ENCODE assay signal across 8 cellular contexts in the genomic region with DNA sequence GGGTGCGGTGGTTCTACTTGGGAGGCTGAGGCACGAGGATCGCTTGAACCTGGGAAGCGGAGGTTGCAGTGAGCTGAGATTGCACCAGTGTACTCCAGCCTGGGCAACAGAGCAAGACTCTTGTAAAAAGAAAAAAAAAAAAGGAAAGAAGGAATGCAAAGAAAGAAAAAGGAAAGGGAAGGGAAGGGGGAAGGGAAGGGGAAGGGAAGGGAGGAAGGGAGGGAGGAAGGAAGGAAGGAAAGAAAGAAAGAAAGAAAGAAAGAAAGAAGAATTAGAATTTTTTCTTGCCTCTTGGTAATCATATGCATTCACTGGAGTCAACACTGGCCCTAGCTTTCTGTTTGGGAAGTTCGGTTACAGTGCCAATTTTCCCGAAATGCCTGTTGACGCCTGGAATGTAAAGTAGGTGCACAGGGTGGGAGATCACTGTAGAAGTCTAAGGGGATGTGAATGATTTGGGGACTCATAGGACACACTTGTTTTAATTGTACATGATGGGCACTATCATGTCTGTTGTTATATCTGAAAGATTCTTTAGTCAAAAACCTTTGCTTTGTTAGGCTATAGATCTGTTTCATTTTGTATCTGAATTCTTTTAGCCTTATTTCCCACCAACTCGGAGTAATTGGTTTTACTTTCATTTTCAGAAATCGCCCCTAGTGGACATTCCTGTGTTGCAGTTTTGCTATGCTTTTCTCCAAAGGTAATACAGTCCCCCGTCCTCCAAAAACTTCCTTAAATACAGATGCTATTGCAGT. TPM values are rescaled to one million over a fixed set of nuclear protein-coding genes. Genes with fewer than 3 reads are reported as not detected.
A peak's percentile ranks its signal among the peaks of the same experiment; 100 is the strongest.
DNase-seq lines count a peak whose midpoint lies in the region; ATAC-seq, FAIRE-seq and TF ChIP-seq lines count a peak whose summit lies in the region.

No MANE protein-coding gene starts in this region.

- no peaks in the 10 kb centered on the region for H3K27me3 Mint-ChIP-seq in astrocyte (ENCODE audit: low read depth, unreplicated experiment)

- no peaks in the 10 kb centered on the region for H3K27me3 ChIP-seq in RWPE2 (ENCODE audit: insufficient read depth, poor library complexity, severe bottlenecking)
- H3K27me3 ChIP-seq in astrocyte (ENCODE audit: insufficient read depth, low read length) = no peaks in the 10 kb centered on the region
- H3K27me3 ChIP-seq in right atrium auricular region = no peaks in the 10 kb centered on the region

- H3K4me3 Mint-ChIP-seq in astrocyte (ENCODE audit: unreplicated experiment) = peak overlapping the region; percentile 58

- no peaks in the 10 kb centered on the region for H4K20me1 ChIP-seq in astrocyte (ENCODE audit: insufficient read depth, low read length)

- H3K4me1 Mint-ChIP-seq in astrocyte (ENCODE audit: low read depth, unreplicated experiment) = no peaks in the 10 kb centered on the region

- H3K79me2 ChIP-seq in astrocyte (ENCODE audit: insufficient read depth, low read length) = no peaks in the 10 kb centered on the region

- no peaks in the 10 kb centered on the region for H3K9me3 Mint-ChIP-seq in astrocyte (ENCODE audit: unreplicated experiment)

- peak; percentile 82 for ATAC-seq in RWPE2 (ENCODE audit: low read depth)

- no peaks in the 10 kb centered on the region for H3K9me3 ChIP-seq in RWPE2 (ENCODE audit: severe bottlenecking)
- no peaks in the 10 kb centered on the region for H3K9me3 ChIP-seq in astrocyte (ENCODE audit: insufficient read depth, low read depth, low read length)
- no peaks in the 10 kb centered on the region for H3K9me3 ChIP-seq in right atrium auricular region

- H3K36me3 ChIP-seq in RWPE2 (ENCODE audit: low read depth) (no peaks in the 10 kb centered on the region; the same call in 1 of the 2 replicates), astrocyte (ENCODE audit: insufficient read depth, low read length) (peaks cover 11% of the 10 kb centered on the region), right atrium auricular region (no peaks in the 10 kb centered on the region)

- H3K27ac ChIP-seq in RWPE2 (ENCODE audit: poor library complexity, severe bottlenecking) (no peak overlapping the region), astrocyte (ENCODE audit: low read depth, low read length) (peak overlapping the region; percentile 45), right atrium auricular region (peak overlapping the region; percentile 46 to 71)

- peak overlapping the region; percentile 34 for H3K27ac Mint-ChIP-seq in astrocyte (ENCODE audit: unreplicated experiment)

- TF ChIP-seq CTCF in RWPE2 (IDR thresholded peaks at IDR 0.05; ENCODE audit: poor library complexity, severe bottlenecking) (peak; percentile 80), astrocyte (IDR thresholded peaks at IDR 0.05; ENCODE audit: insufficient read depth, low read depth, low read length) (peak; percentile 94), right atrium auricular region (IDR thresholded peaks at IDR 0.05) (peak; percentile 80 to 84)

- peaks cover 18% of the 10 kb centered on the region for H3K36me3 Mint-ChIP-seq in astrocyte (ENCODE audit: low read depth, unreplicated experiment)

- H3K4me1 ChIP-seq in RWPE2 (ENCODE audit: insufficient read depth, poor library complexity, severe bottlenecking) = peaks cover 4% of the 10 kb centered on the region
- H3K4me1 ChIP-seq in astrocyte (ENCODE audit: insufficient read depth, low read length) = no peaks in the 10 kb centered on the region
- H3K4me1 ChIP-seq in right atrium auricular region = peaks cover 0 to 3% of the 10 kb centered on the region in 2 donors

- DNase-seq in SIG-M5 treated with dmso at 0.1 percent for 504 hours (lab: John Stamatoyannopoulos, UW; ENCODE audit: unreplicated experiment) = peak; percentile 50
- DNase-seq in SIG-M5 (lab: John Stamatoyannopoulos, UW) = no peak
- DNase-seq in Jurkat, Clone E6-1 (ENCODE audit: low read depth, low spot score) = peak; percentile 75
- DNase-seq in RWPE2 (ENCODE audit: low spot score) = no peak
- DNase-seq in astrocyte (ENCODE audit: low read depth) = peak; percentile 65
- DNase-seq in right atrium auricular region (ENCODE audit: low spot score) = no peak
- DNase-seq in retina = peak; percentile 35
- DNase-seq in SK-N-DZ (ENCODE audit: low spot score) = no peak

- peak overlapping the region; percentile 82 for H3K4me2 ChIP-seq in astrocyte (ENCODE audit: low read length)

- peak overlapping the region; percentile 65 for H2AFZ ChIP-seq in astrocyte (ENCODE audit: low read depth, low read length)

- H3K4me3 ChIP-seq in Jurkat, Clone E6-1 (ENCODE audit: low read length) = peak overlapping the region; percentile 47
- peak overlapping the region; percentile 32 for H3K4me3 ChIP-seq in RWPE2 (ENCODE audit: severe bottlenecking)
- H3K4me3 ChIP-seq in astrocyte (ENCODE audit: insufficient read depth, low read depth, low read length) = peak overlapping the region; percentile 61
- peak overlapping the region; percentile 40 to 47 for H3K4me3 ChIP-seq in right atrium auricular region

- peak; percentile 54 for FAIRE-seq in astrocyte (lab: Jason Lieb, UNC)

- peak overlapping the region; percentile 69 for H3K9ac ChIP-seq in astrocyte (ENCODE audit: low read length)

RNA-seq across cellular contexts. Expression of a gene that starts 59.8 kb away (rescaled TPM):
- polyA plus RNA-seq in Jurkat, Clone E6-1 (2012; ENCODE audit: insufficient read depth, insufficient read length) = 14.8 TPM
- total RNA-seq in astrocyte (27.5 and 29.2 TPM in 2 replicates), right atrium auricular region (10 to 100 TPM; 21.1 to 23.7 TPM)
- 16.7 and 20.8 TPM in 2 replicates for polyA plus RNA-seq in SK-N-DZ (2014; cell fraction: cytosol; rRNA removed)
- polyA plus RNA-seq in SK-N-DZ (2014; cell fraction: nucleus; rRNA removed) = 22.0 and 22.6 TPM in 2 replicates

Comparison
In these comparisons a context has a peak if more than half of its experiments do, and no peak if none do; other contexts are left out.
1. DNase-seq: peak in SIG-M5 treated with dmso at 0.1 percent for 504 hours (single experiment), Jurkat, Clone E6-1 (single experiment), astrocyte (single experiment) and retina (single experiment); none in SIG-M5 (single experiment), RWPE2 (single experiment), right atrium auricular region (single experiment) and SK-N-DZ (single experiment).
2. Peak in every context shown above with its lines, with median percentiles within 50 percentile points of each other: H3K4me3 ChIP-seq and CTCF ChIP-seq.